In the genomic region with DNA sequence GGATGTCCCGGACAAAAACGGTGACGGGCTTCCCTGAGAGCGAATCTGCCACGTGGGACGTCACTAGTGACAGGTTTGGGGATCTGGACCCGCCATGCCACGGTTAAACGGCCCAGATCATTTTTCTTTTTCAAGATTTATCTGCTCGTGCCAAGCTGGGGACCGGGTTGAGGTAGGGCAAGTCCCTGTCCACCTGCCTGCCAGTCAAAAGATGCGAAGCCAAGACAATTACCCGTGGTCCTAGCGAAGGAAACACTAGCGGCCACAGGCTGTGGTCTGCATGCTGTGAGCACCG, we compare ENCODE assay signal across 8 cellular contexts. TPM values are rescaled to one million over a fixed set of nuclear protein-coding genes. Genes with fewer than 3 reads are reported as not detected.
A peak's percentile ranks its signal among the peaks of the same experiment; 100 is the strongest.
DNase-seq lines count a peak whose midpoint lies in the region; ATAC-seq lines count a peak whose summit lies in the region.

No MANE protein-coding gene starts in this region.

- intact Hi-C loops in left cardiac atrium (cut with DNase I) = no loop called here

- H3K4me3 ChIP-seq in skeletal muscle satellite cell (ENCODE audit: low read length) = peak overlapping the region; percentile 68

- H3K36me3 ChIP-seq in skeletal muscle satellite cell (ENCODE audit: insufficient read depth, low read length) = no peaks in the 10 kb centered on the region

- H3K4me3 Mint-ChIP-seq in T-helper 17 cell = peak overlapping the region; percentile 88

- peaks cover 50% of the 10 kb centered on the region for H3K4me1 Mint-ChIP-seq in T-helper 17 cell

- H3K27me3 ChIP-seq in skeletal muscle satellite cell (ENCODE audit: control insufficient read depth, insufficient read depth, low read length) = peaks cover 31% of the 10 kb centered on the region

- DNase-seq in T-helper 17 cell = no peak
- DNase-seq in left cardiac atrium = no peak
- no peak for DNase-seq in epidermal melanocyte (ENCODE audit: insufficient read length, low spot score)
- no peak for DNase-seq in activated CD8-positive, alpha-beta memory T cell treated with anti-CD3 and anti-CD28 coated beads for 24 hours
- no peak for DNase-seq in H4 (ENCODE audit: low spot score)
- no peak for DNase-seq in AG08396 (ENCODE audit: low spot score)

- H3K4me2 ChIP-seq in skeletal muscle satellite cell (ENCODE audit: low read length) = peak overlapping the region; percentile 92

- ATAC-seq in GM21381 (IDR thresholded peaks at IDR 0.05; ENCODE audit: unreplicated experiment) (peak; percentile 0), T-helper 17 cell (no peak), left cardiac atrium (peak; percentile 5 to 12)

- H3K9me3 ChIP-seq in T-helper 17 cell (ENCODE audit: control insufficient read depth, low read length, poor library complexity, severe bottlenecking) (no peaks in the 10 kb centered on the region), skeletal muscle satellite cell (replicated peaks; ENCODE audit: low read length) (no peaks in the 10 kb centered on the region)

- peaks cover 3% of the 10 kb centered on the region for H3K36me3 Mint-ChIP-seq in T-helper 17 cell (ENCODE audit: low read depth)

- peak overlapping the region; percentile 68 for H3K9ac ChIP-seq in skeletal muscle satellite cell (ENCODE audit: low read depth, low read length)

- peaks cover 21% of the 10 kb centered on the region for H3K4me1 ChIP-seq in skeletal muscle satellite cell (ENCODE audit: control insufficient read depth, insufficient read depth, low read length)

- no peaks in the 10 kb centered on the region for H3K27me3 Mint-ChIP-seq in T-helper 17 cell

- no peak overlapping the region for H3K27ac Mint-ChIP-seq in T-helper 17 cell

RNA-seq across cellular contexts. Expression of a gene that starts 0.9 kb away (rescaled TPM):
- total RNA-seq in T-helper 17 cell = under 1 TPM; 0.20 to 0.34 TPM
- total RNA-seq in left cardiac atrium = 1 to 10 TPM; 3.9 to 8.1 TPM
- 1.7 and 4.8 TPM in 2 replicates for total RNA-seq in skeletal muscle satellite cell (2012; rRNA removed)
- 3.8 and 6.5 TPM in 2 replicates for total RNA-seq in H4 (2014; rRNA removed; shearing (Covaris generic))
